ENCODE assay signal across 8 cellular contexts in genomic region chr7:132049462-132050304, GRCh38.
DNase-seq lines count a peak whose midpoint lies in the region; ATAC-seq and TF ChIP-seq lines count a peak whose summit lies in the region.

No MANE protein-coding gene starts in this region.

- no peak overlapping the region for H3K27ac ChIP-seq in caudate nucleus (ENCODE audit: low read depth, low read length)

- peaks cover 19% of the 10 kb centered on the region for H3K27me3 Mint-ChIP-seq in activated CD8-positive, alpha-beta T cell treated with anti-CD3 and anti-CD28 coated beads for 36 hours

- no peak overlapping the region for H3K4me3 Mint-ChIP-seq in activated CD8-positive, alpha-beta T cell treated with anti-CD3 and anti-CD28 coated beads for 36 hours

- no peak overlapping the region for H3K27ac Mint-ChIP-seq in activated CD8-positive, alpha-beta T cell treated with anti-CD3 and anti-CD28 coated beads for 36 hours

- H3K9me3 Mint-ChIP-seq in activated CD8-positive, alpha-beta T cell treated with anti-CD3 and anti-CD28 coated beads for 36 hours: no peaks in the 10 kb centered on the region

- DNase-seq in D341Med (ENCODE audit: low spot score) (peak; percentile 58), HT1080 (ENCODE audit: low read depth) (peak; percentile 37), left colon (peak; percentile 35 to 76), caudate nucleus (lab: John Stamatoyannopoulos, UW) (no peak), inferior parietal cortex (ENCODE audit: extremely low spot score) (no peak)
- DNase-seq in activated CD8-positive, alpha-beta T cell treated with anti-CD3 and anti-CD28 coated beads for 36 hours: peak; percentile 58

- no peaks in the 10 kb centered on the region for H3K4me1 Mint-ChIP-seq in activated CD8-positive, alpha-beta T cell treated with anti-CD3 and anti-CD28 coated beads for 36 hours (ENCODE audit: low read depth)

- intact Hi-C loops in activated CD8-positive, alpha-beta T cell treated with anti-CD3 and anti-CD28 coated beads for 36 hours (cut with micrococcal nuclease): loop anchor here (10.0 kb wide), 1 partner anchor 365 kb away; no protein-coding TSS in a partner anchor
- intact Hi-C loops in left colon (cut with DNase I, micrococcal nuclease): no loop called here

- peak; percentile 59 for TF ChIP-seq CTCF in activated CD8-positive, alpha-beta T cell treated with anti-CD3 and anti-CD28 coated beads for 36 hours (IDR thresholded peaks at IDR 0.05)

- POLR2A ChIA-PET in activated CD8-positive, alpha-beta T cell treated with anti-CD3 and anti-CD28 coated beads for 36 hours (lab: Charles Lee): no interaction called here

- no peaks in the 10 kb centered on the region for H3K36me3 Mint-ChIP-seq in activated CD8-positive, alpha-beta T cell treated with anti-CD3 and anti-CD28 coated beads for 36 hours (ENCODE audit: low read depth)

- CTCF ChIA-PET in activated CD8-positive, alpha-beta T cell treated with anti-CD3 and anti-CD28 coated beads for 36 hours (lab: Charles Lee): interaction anchor here (0.9 to 2.8 kb wide), 6 partner anchors 9 to 361 kb away, joined by 3 to 10 read pairs (median 4); no protein-coding TSS in a partner anchor

- no peak for ATAC-seq in activated CD8-positive, alpha-beta T cell treated with anti-CD3 and anti-CD28 coated beads for 36 hours
- ATAC-seq in left colon (peak; percentile 99), GM19395 (IDR thresholded peaks at IDR 0.05; ENCODE audit: unreplicated experiment) (no peak), HG03097 (IDR thresholded peaks at IDR 0.05; ENCODE audit: low FRiP score, unreplicated experiment) (no peak)

Comparison
In these comparisons a context has a peak if more than half of its experiments do, and no peak if none do; other contexts are left out.
1. DNase-seq: peak in D341Med (single experiment), HT1080 (single experiment), activated CD8-positive, alpha-beta T cell treated with anti-CD3 and anti-CD28 coated beads for 36 hours (single experiment) and left colon (2 of 2); none in caudate nucleus (0 of 61) and inferior parietal cortex (single experiment).